In the genomic region with DNA sequence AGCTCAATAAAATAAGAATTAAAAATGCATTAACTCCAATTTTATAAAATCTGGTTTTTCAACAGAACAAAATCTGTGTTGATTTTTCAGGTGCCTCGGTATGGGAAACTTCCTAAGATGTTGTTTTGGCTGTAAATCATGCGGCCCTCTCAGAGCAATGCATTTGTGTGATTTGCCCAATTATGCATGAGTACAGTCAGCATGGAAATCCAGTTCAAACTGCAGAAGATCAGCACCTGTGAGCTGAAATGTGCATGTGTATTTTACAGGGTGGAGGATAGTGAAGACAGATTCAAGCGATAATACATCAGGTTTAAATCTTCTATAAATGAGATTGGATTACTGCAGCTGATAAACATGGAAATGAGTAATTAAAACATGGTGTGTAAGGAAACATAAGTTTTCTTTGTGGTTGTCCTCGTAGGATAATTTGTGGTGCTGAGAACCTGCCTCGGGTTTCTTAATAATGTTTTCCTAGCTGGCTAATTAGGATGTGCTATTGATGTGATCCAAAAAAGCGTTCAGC, we compare ENCODE assay signal across 24 cellular contexts.
"Had no signal": no experiment of that assay in that cellular context is flagged by ENCODE, and none has a peak within 500 bp of the region (broad histone marks: within the 10 kb centered on the region; RNA-seq: fewer than 3 reads in every experiment).

No MANE protein-coding gene starts in this region.

- H3K9me3 ChIP-seq: body of pancreas, left lung, right lobe of liver, tibial nerve had no signal

- H3K4me1 Mint-ChIP-seq: activated B cell treated with CpG ODN at 0.5 μM for 24 hours had no signal

- H3K9me3 Mint-ChIP-seq: activated B cell treated with CpG ODN at 0.5 μM for 24 hours; activated naive CD4-positive, alpha-beta T cell treated with anti-CD3 and anti-CD28 coated beads for 36 hours; activated naive CD8-positive, alpha-beta T cell treated with anti-CD3 and anti-CD28 coated beads, Interleukin-2, amount 10 ng/mL, durations not matched to agents 7 days and 5 days; immature natural killer cell; naive thymus-derived CD8-positive, alpha-beta T cell; neural progenitor cell; stimulated activated effector memory CD8-positive, alpha-beta T cell treated with anti-CD3 and anti-CD28 coated beads, Interleukin-12 subunit alpha, Interleukin-12 subunit beta, amount 100 ng/mL, for 72 hours; stimulated activated naive CD8-positive, alpha-beta T cell treated with anti-CD3 and anti-CD28 coated beads, Interleukin-15, amount 100 ng/mL, for 72 hours; T-helper 2 cell treated with Interferon-gamma antibody and Interleukin-4, amounts not matched to agents 5 μg/mL and 100 μg/mL, for 36 hours had no signal

- ATAC-seq: body of pancreas; left lung; naive thymus-derived CD8-positive, alpha-beta T cell; stimulated activated effector memory CD8-positive, alpha-beta T cell treated with anti-CD3 and anti-CD28 coated beads, Interleukin-12 subunit alpha, Interleukin-12 subunit beta, amount 100 ng/mL, for 72 hours; stimulated activated naive CD8-positive, alpha-beta T cell treated with anti-CD3 and anti-CD28 coated beads, Interleukin-15, amount 100 ng/mL, for 72 hours had no signal

- H3K27ac Mint-ChIP-seq: activated B cell treated with CpG ODN at 0.5 μM for 24 hours; activated naive CD4-positive, alpha-beta T cell treated with anti-CD3 and anti-CD28 coated beads for 36 hours; activated naive CD8-positive, alpha-beta T cell treated with anti-CD3 and anti-CD28 coated beads, Interleukin-2, amount 10 ng/mL, durations not matched to agents 7 days and 5 days; immature natural killer cell; neural progenitor cell; stimulated activated effector memory CD8-positive, alpha-beta T cell treated with anti-CD3 and anti-CD28 coated beads, Interleukin-12 subunit alpha, Interleukin-12 subunit beta, amount 100 ng/mL, for 72 hours; stimulated activated naive CD8-positive, alpha-beta T cell treated with anti-CD3 and anti-CD28 coated beads, Interleukin-15, amount 100 ng/mL, for 72 hours; T-helper 2 cell treated with Interferon-gamma antibody and Interleukin-4, amounts not matched to agents 5 μg/mL and 100 μg/mL, for 36 hours had no signal

- H3K4me3 ChIP-seq: body of pancreas, hepatocyte, left lung, neural progenitor cell, right lobe of liver, tibial nerve had no signal

- H3K4me3 Mint-ChIP-seq: activated B cell treated with CpG ODN at 0.5 μM for 24 hours; activated naive CD4-positive, alpha-beta T cell treated with anti-CD3 and anti-CD28 coated beads for 36 hours; activated naive CD8-positive, alpha-beta T cell treated with anti-CD3 and anti-CD28 coated beads, Interleukin-2, amount 10 ng/mL, durations not matched to agents 7 days and 5 days; immature natural killer cell; naive thymus-derived CD8-positive, alpha-beta T cell; neural progenitor cell; stimulated activated effector memory CD8-positive, alpha-beta T cell treated with anti-CD3 and anti-CD28 coated beads, Interleukin-12 subunit alpha, Interleukin-12 subunit beta, amount 100 ng/mL, for 72 hours; stimulated activated naive CD8-positive, alpha-beta T cell treated with anti-CD3 and anti-CD28 coated beads, Interleukin-15, amount 100 ng/mL, for 72 hours; T-helper 2 cell treated with Interferon-gamma antibody and Interleukin-4, amounts not matched to agents 5 μg/mL and 100 μg/mL, for 36 hours had no signal

- DNase-seq: activated B cell treated with CpG ODN at 0.5 μM for 24 hours; activated CD4-positive, alpha-beta T cell treated with anti-CD3 and anti-CD28 coated beads for 4 hours; activated CD4-positive, alpha-beta T cell treated with anti-CD3 and anti-CD28 coated beads, Interleukin-2, amount 50 U/mL, for 48 hours; activated naive CD4-positive, alpha-beta T cell treated with anti-CD3 and anti-CD28 coated beads for 36 hours; activated naive CD8-positive, alpha-beta T cell treated with anti-CD3 and anti-CD28 coated beads, Interleukin-2, amount 10 ng/mL, durations not matched to agents 7 days and 5 days; activated T-cell treated with anti-CD3 and anti-CD28 coated beads, Interleukin-2, amount 50 U/mL, for 48 hours; body of pancreas; central memory CD4-positive, alpha-beta T cell; effector memory CD4-positive, alpha-beta T cell; glutamatergic neuron; immature natural killer cell; kidney glomerular epithelial cell; left lung; naive thymus-derived CD8-positive, alpha-beta T cell; posterior cingulate gyrus; right lobe of liver; small intestine; stimulated activated CD4-positive, alpha-beta T cell treated with anti-CD3 and anti-CD28 coated beads, Interleukin-2, amount 100 ng/mL, for 24 hours; stimulated activated naive CD8-positive, alpha-beta T cell treated with anti-CD3 and anti-CD28 coated beads, Interleukin-15, amount 100 ng/mL, for 72 hours had no signal

- H3K27ac ChIP-seq: body of pancreas, hepatocyte, left lung, neural progenitor cell, right lobe of liver, tibial nerve had no signal

- H3K36me3 ChIP-seq: left lung, neural progenitor cell, right lobe of liver, tibial nerve had no signal

- H3K4me1 ChIP-seq: body of pancreas, left lung, right lobe of liver had no signal

- H3K36me3 Mint-ChIP-seq: activated naive CD8-positive, alpha-beta T cell treated with anti-CD3 and anti-CD28 coated beads, Interleukin-2, amount 10 ng/mL, durations not matched to agents 7 days and 5 days; immature natural killer cell; naive thymus-derived CD8-positive, alpha-beta T cell; neural progenitor cell; stimulated activated effector memory CD8-positive, alpha-beta T cell treated with anti-CD3 and anti-CD28 coated beads, Interleukin-12 subunit alpha, Interleukin-12 subunit beta, amount 100 ng/mL, for 72 hours had no signal
